Comparison of ENCODE assay signal across 24 cellular contexts in genomic region chr11:66787934-66788758, GRCh38.
"Had no signal": no experiment of that assay in that cellular context is flagged by ENCODE, and none has a peak within 500 bp of the region (broad histone marks: within the 10 kb centered on the region; RNA-seq: fewer than 3 reads in every experiment).

No MANE protein-coding gene starts in this region.

- H3K36me3 Mint-ChIP-seq: activated naive CD8-positive, alpha-beta T cell treated with anti-CD3 and anti-CD28 coated beads for 36 hours had no signal

- DNase-seq: activated B cell treated with CpG ODN at 0.5 μM for 24 hours; activated CD4-positive, alpha-beta T cell treated with anti-CD3 and anti-CD28 coated beads for 36 hours; activated CD4-positive, alpha-beta T cell treated with anti-CD3 and anti-CD28 coated beads, Interleukin-2, amount 50 U/mL, for 4 hours; activated CD8-positive, alpha-beta memory T cell treated with anti-CD3 and anti-CD28 coated beads, Interleukin-2, amount 50 U/mL, for 48 hours; activated naive CD4-positive, alpha-beta T cell; activated naive CD8-positive, alpha-beta T cell treated with anti-CD3 and anti-CD28 coated beads for 36 hours; activated T-cell treated with anti-CD3 and anti-CD28 coated beads, Interleukin-2, amount 50 U/mL, for 4 hours; amniotic stem cell; heart right ventricle; left colon; occipital lobe; spleen; stimulated activated CD4-positive, alpha-beta T cell treated with anti-CD3 and anti-CD28 coated beads, Interleukin-4, amount 100 ng/mL, for 4 hours; stimulated activated naive CD8-positive, alpha-beta T cell treated with anti-CD3 and anti-CD28 coated beads, Interleukin-15, Interleukin-2, amounts not matched to agents 100 U/mL and 50 U/mL, for 24 hours; substantia nigra; T-helper 1 cell; T-helper 9 cell; tibial artery had no signal

- H3K9me3 Mint-ChIP-seq: activated B cell treated with CpG ODN at 0.5 μM for 24 hours; activated naive CD8-positive, alpha-beta T cell treated with anti-CD3 and anti-CD28 coated beads for 36 hours; activated T-cell treated with anti-CD3 and anti-CD28 coated beads, Interleukin-2, amount 50 U/mL, for 4 hours; activated T-helper 2 cell treated with anti-CD3 and anti-CD28 coated beads, Interferon-gamma antibody, Interleukin-2, Interleukin-4, amounts not matched to agents 10 μg/mL and 5 μg/mL and 100 μg/mL, durations not matched to agents 14 hours and 24 hours and 36 hours; brain; memory B cell; nephron had no signal

- H3K27ac Mint-ChIP-seq: activated B cell treated with CpG ODN at 0.5 μM for 24 hours; activated CD4-positive, alpha-beta T cell treated with anti-CD3 and anti-CD28 coated beads for 36 hours; activated naive CD8-positive, alpha-beta T cell treated with anti-CD3 and anti-CD28 coated beads for 36 hours; activated T-helper 2 cell treated with anti-CD3 and anti-CD28 coated beads, Interferon-gamma antibody, Interleukin-2, Interleukin-4, amounts not matched to agents 10 μg/mL and 5 μg/mL and 100 μg/mL, durations not matched to agents 14 hours and 24 hours and 36 hours; brain; memory B cell; nephron; progenitor cell of endocrine pancreas had no signal

- H3K36me3 ChIP-seq: heart right ventricle, right atrium auricular region, tibial artery had no signal

- H3K9me3 ChIP-seq: heart right ventricle, right atrium auricular region, spleen, tibial artery had no signal

- H3K4me1 ChIP-seq: right atrium auricular region had no signal

- ATAC-seq: activated CD4-positive, alpha-beta T cell treated with anti-CD3 and anti-CD28 coated beads for 36 hours; activated T-cell treated with anti-CD3 and anti-CD28 coated beads, Interleukin-2, amount 50 U/mL, for 4 hours; heart right ventricle; left colon; stimulated activated naive CD8-positive, alpha-beta T cell treated with anti-CD3 and anti-CD28 coated beads, Interleukin-15, Interleukin-2, amounts not matched to agents 100 U/mL and 50 U/mL, for 24 hours had no signal

- H3K4me3 ChIP-seq: heart right ventricle, right atrium auricular region, spleen, tibial artery had no signal

- H3K27me3 ChIP-seq: heart right ventricle, right atrium auricular region, spleen, tibial artery had no signal

- H3K27ac ChIP-seq: right atrium auricular region, spleen, tibial artery had no signal

- H3K4me1 Mint-ChIP-seq: activated CD4-positive, alpha-beta T cell treated with anti-CD3 and anti-CD28 coated beads for 36 hours; activated naive CD8-positive, alpha-beta T cell treated with anti-CD3 and anti-CD28 coated beads for 36 hours; brain; nephron had no signal

- H3K27me3 Mint-ChIP-seq: activated B cell treated with CpG ODN at 0.5 μM for 24 hours; activated CD4-positive, alpha-beta T cell treated with anti-CD3 and anti-CD28 coated beads for 36 hours; activated naive CD8-positive, alpha-beta T cell treated with anti-CD3 and anti-CD28 coated beads for 36 hours; brain; memory B cell; progenitor cell of endocrine pancreas had no signal

- H3K4me3 Mint-ChIP-seq: activated B cell treated with CpG ODN at 0.5 μM for 24 hours; activated CD4-positive, alpha-beta T cell treated with anti-CD3 and anti-CD28 coated beads for 36 hours; activated naive CD8-positive, alpha-beta T cell treated with anti-CD3 and anti-CD28 coated beads for 36 hours; activated T-cell treated with anti-CD3 and anti-CD28 coated beads, Interleukin-2, amount 50 U/mL, for 4 hours; brain; memory B cell; nephron had no signal
